ENCODE assay signal across 13 cellular contexts in the genomic region with DNA sequence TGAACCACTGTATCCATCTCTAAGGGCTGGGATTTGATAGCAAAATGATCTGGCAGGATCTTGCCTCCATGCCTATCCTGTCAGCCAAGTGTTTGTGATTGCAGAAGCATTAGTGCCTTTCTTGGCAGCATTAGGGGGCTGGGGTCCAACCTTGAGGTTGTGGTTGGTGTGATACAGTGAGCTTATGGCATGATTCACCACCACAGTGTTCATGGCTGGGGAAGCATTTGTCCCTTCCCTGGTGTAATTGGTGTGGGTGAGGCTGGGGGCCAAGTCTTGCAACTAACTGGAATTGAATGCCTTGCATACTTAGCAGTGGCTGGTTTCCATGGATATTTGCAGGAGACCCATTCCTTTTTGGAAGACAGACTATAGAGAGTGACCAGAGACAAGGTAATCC.
DNase-seq lines count a peak whose midpoint lies in the region; ATAC-seq and TF ChIP-seq lines count a peak whose summit lies in the region.
"Had no signal": no experiment of that assay in that cellular context is flagged by ENCODE, and none has a peak within 500 bp of the region (broad histone marks: within the 10 kb centered on the region; RNA-seq: fewer than 3 reads in every experiment).

No MANE protein-coding gene starts in this region.

- H3K9me3 ChIP-seq in SK-N-SH (no peaks in the 10 kb centered on the region), gastrocnemius medialis (no peaks in the 10 kb centered on the region)

- TF ChIP-seq CTCF in SK-N-SH (IDR thresholded peaks at IDR 0.05): no peak
- TF ChIP-seq CTCF in foreskin keratinocyte (conservative IDR thresholded peaks at IDR 0.05): no peak
- TF ChIP-seq CTCF in gastrocnemius medialis (IDR thresholded peaks at IDR 0.05 in 4 of 5, conservative IDR thresholded peaks at IDR 0.05 in 1 of 5): no peak

- POLR2A ChIA-PET in SK-N-SH (lab: Yijun Ruan, JAX): no interaction called here

- H3K27ac ChIP-seq in SK-N-SH (ENCODE audit: low read depth in 2 of 2, low read length in 1 of 2) (no peak overlapping the region; a peak in 1 of 4 replicates), foreskin keratinocyte (no peak overlapping the region), gastrocnemius medialis (no peak overlapping the region)
- H3K27ac ChIP-seq: epithelial cell of prostate, SK-N-MC had no signal

- TF ChIP-seq POLR2A in gastrocnemius medialis (IDR thresholded peaks at IDR 0.05): no peak

- no peaks in the 10 kb centered on the region for H3K27me3 ChIP-seq in SK-N-SH (ENCODE audit: insufficient read depth)
- H3K27me3 ChIP-seq in foreskin keratinocyte: no peaks in the 10 kb centered on the region
- H3K27me3 ChIP-seq in gastrocnemius medialis: no peaks in the 10 kb centered on the region

- H3F3A ChIP-seq in SK-N-SH (replicated peaks; ENCODE audit: insufficient read depth): no peaks in the 10 kb centered on the region

- no peaks in the 10 kb centered on the region for H3K9me2 ChIP-seq in SK-N-SH

- in situ Hi-C loops in gastrocnemius medialis (cut with MboI; ENCODE audit: low sequenced_read_pairs in 4 of 4): loop anchor here in 1 of 4 donors (25.0 kb wide), 1 partner anchor 281 kb away; a partner anchor contains a TSS

- no peak overlapping the region for H3K9ac ChIP-seq in SK-N-SH

- no peak overlapping the region for H3K4me3 ChIP-seq in SK-N-SH (ENCODE audit: low read depth in 2 of 2, low read length in 1 of 2)
- no peak overlapping the region for H3K4me3 ChIP-seq in gastrocnemius medialis
- H3K4me3 ChIP-seq: K562, SK-N-MC had no signal

- no peaks in the 10 kb centered on the region for H3K79me2 ChIP-seq in SK-N-SH (ENCODE audit: insufficient read depth)

- CTCF ChIA-PET in SK-N-SH (lab: Yijun Ruan, JAX): interaction anchor here (1.5 kb wide), 1 partner anchor 14 kb away, joined by 3 read pairs; no protein-coding TSS in a partner anchor

- ATAC-seq in foreskin keratinocyte (peak; percentile 36), gastrocnemius medialis (no peak), GM21737 (IDR thresholded peaks at IDR 0.05; ENCODE audit: unreplicated experiment) (no peak), HG03520 (IDR thresholded peaks at IDR 0.05; ENCODE audit: unreplicated experiment) (no peak), GM18517 (IDR thresholded peaks at IDR 0.05; ENCODE audit: unreplicated experiment) (no peak)
- ATAC-seq: activated naive CD8-positive, alpha-beta T cell treated with anti-CD3 and anti-CD28 coated beads, Interleukin-2, amount 50 U/mL, for 24 hours; K562 had no signal

- no peak overlapping the region for H2AFZ ChIP-seq in SK-N-SH (ENCODE audit: low read depth)

- no peaks in the 10 kb centered on the region for H4K20me1 ChIP-seq in SK-N-SH (ENCODE audit: insufficient read depth)

- TF ChIP-seq RAD21 in SK-N-SH (IDR thresholded peaks at IDR 0.05; ENCODE audit: low read length): no peak

- DNase-seq in GM04503 (ENCODE audit: low read depth): peak; percentile 97
- DNase-seq in SK-N-SH: no peak
- no peak for DNase-seq in foreskin keratinocyte
- peak; percentile 33 to 40 for DNase-seq in gastrocnemius medialis
- DNase-seq in NCI-H146 (lab: John Stamatoyannopoulos, UW): no peak
- DNase-seq: activated naive CD8-positive, alpha-beta T cell treated with anti-CD3 and anti-CD28 coated beads, Interleukin-2, amount 50 U/mL, for 24 hours; NCI-H2227 treated with DMSO at 0.1 percent for 48 hours had no signal

- intact Hi-C loops in gastrocnemius medialis (cut with DNase I; ENCODE audit: low total_unique reads): loop anchor here (5.0 to 10.0 kb wide), 2 partner anchors 111 to 216 kb away; no protein-coding TSS in a partner anchor

- H3K36me3 ChIP-seq in SK-N-SH (replicated peaks in 1 of 2; ENCODE audit: control insufficient read depth in 1 of 2, insufficient read depth in 2 of 2, low read length in 1 of 2) (no peaks in the 10 kb centered on the region), gastrocnemius medialis (no peaks in the 10 kb centered on the region)

- H3K4me2 ChIP-seq in SK-N-SH: peak overlapping the region; percentile 2; the same call in 1 of the 2 replicates

- peak in 1 of 2 experiments; percentile 88; a peak in 2 of 4 replicates for TF ChIP-seq EP300 in SK-N-SH (IDR thresholded peaks at IDR 0.05; ENCODE audit: borderline replicate concordance in 1 of 2, low read depth in 1 of 2, low read length in 1 of 2)

- peaks cover 0 to 15% of the 10 kb centered on the region in 2 experiments; a peak in 2 of 4 replicates for H3K4me1 ChIP-seq in SK-N-SH (ENCODE audit: control insufficient read depth in 1 of 2, insufficient read depth in 2 of 2, low read depth in 1 of 2, low read length in 1 of 2)
- H3K4me1 ChIP-seq in foreskin keratinocyte: peaks cover 9% of the 10 kb centered on the region
- H3K4me1 ChIP-seq in gastrocnemius medialis: peaks cover 4 to 44% of the 10 kb centered on the region in 2 donors

TF ChIP-seq in SK-N-SH, 30 proteins besides CTCF, POLR2A, EP300 and RAD21 (continues in another document):
- TF ChIP-seq, protein P1, sequence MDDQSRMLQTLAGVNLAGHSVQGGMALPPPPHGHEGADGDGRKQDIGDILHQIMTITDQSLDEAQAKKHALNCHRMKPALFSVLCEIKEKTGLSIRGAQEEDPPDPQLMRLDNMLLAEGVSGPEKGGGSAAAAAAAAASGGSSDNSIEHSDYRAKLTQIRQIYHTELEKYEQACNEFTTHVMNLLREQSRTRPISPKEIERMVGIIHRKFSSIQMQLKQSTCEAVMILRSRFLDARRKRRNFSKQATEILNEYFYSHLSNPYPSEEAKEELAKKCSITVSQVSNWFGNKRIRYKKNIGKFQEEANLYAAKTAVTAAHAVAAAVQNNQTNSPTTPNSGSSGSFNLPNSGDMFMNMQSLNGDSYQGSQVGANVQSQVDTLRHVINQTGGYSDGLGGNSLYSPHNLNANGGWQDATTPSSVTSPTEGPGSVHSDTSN (IDR thresholded peaks at IDR 0.05): peak; percentile 74
- TF ChIP-seq RXRA (IDR thresholded peaks at IDR 0.05; ENCODE audit: borderline replicate concordance, low read depth) (peak; percentile 24; the same call in 1 of the 2 replicates), GATA2 (CRISPR knock-in tag; IDR thresholded peaks at IDR 0.05) (no peak), JUND (IDR thresholded peaks at IDR 0.05) (peak; percentile 85), RFX5 (IDR thresholded peaks at IDR 0.05; ENCODE audit: low read length) (no peak), NRF1 (IDR thresholded peaks at IDR 0.05; ENCODE audit: low read depth, low read length) (no peak), FOSL2 (IDR thresholded peaks at IDR 0.05; ENCODE audit: borderline replicate concordance, low read depth) (peak; percentile 87), MEF2A (IDR thresholded peaks at IDR 0.05; ENCODE audit: borderline replicate concordance, low read depth) (peak; percentile 26; the same call in 1 of the 2 replicates), SIN3A (IDR thresholded peaks at IDR 0.05; ENCODE audit: borderline replicate concordance, low read depth, low read length) (no peak), EZH2phosphoT487 (IDR thresholded peaks at IDR 0.05; ENCODE audit: borderline replicate concordance, low read depth) (no peak), TEAD4 (IDR thresholded peaks at IDR 0.05; ENCODE audit: borderline replicate concordance, insufficient read depth) (peak; percentile 84), FOXM1 (IDR thresholded peaks at IDR 0.05; ENCODE audit: low read depth) (peak; percentile 48; the same call in 1 of the 2 replicates), TAF1 (IDR thresholded peaks at IDR 0.05; ENCODE audit: borderline replicate concordance, low read depth, low read length) (no peak), POLR2AphosphoS5 (IDR thresholded peaks at IDR 0.05; ENCODE audit: low read depth, low read length) (peak; percentile 44; the same call in 1 of the 2 replicates), TCF12 (IDR thresholded peaks at IDR 0.05) (peak; percentile 84), FOXJ3 (CRISPR knock-in tag; IDR thresholded peaks at IDR 0.05) (no peak), NFIC (IDR thresholded peaks at IDR 0.05; ENCODE audit: borderline replicate concordance) (peak; percentile 98)
- TF ChIP-seq, protein P2, sequence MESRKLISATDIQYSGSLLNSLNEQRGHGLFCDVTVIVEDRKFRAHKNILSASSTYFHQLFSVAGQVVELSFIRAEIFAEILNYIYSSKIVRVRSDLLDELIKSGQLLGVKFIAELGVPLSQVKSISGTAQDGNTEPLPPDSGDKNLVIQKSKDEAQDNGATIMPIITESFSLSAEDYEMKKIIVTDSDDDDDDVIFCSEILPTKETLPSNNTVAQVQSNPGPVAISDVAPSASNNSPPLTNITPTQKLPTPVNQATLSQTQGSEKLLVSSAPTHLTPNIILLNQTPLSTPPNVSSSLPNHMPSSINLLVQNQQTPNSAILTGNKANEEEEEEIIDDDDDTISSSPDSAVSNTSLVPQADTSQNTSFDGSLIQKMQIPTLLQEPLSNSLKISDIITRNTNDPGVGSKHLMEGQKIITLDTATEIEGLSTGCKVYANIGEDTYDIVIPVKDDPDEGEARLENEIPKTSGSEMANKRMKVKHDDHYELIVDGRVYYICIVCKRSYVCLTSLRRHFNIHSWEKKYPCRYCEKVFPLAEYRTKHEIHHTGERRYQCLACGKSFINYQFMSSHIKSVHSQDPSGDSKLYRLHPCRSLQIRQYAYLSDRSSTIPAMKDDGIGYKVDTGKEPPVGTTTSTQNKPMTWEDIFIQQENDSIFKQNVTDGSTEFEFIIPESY (IDR thresholded peaks at IDR 0.05; ENCODE audit: borderline replicate concordance, low read depth): no peak
- TF ChIP-seq, protein P3, sequence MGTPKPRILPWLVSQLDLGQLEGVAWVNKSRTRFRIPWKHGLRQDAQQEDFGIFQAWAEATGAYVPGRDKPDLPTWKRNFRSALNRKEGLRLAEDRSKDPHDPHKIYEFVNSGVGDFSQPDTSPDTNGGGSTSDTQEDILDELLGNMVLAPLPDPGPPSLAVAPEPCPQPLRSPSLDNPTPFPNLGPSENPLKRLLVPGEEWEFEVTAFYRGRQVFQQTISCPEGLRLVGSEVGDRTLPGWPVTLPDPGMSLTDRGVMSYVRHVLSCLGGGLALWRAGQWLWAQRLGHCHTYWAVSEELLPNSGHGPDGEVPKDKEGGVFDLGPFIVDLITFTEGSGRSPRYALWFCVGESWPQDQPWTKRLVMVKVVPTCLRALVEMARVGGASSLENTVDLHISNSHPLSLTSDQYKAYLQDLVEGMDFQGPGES (IDR thresholded peaks at IDR 0.05; ENCODE audit: low read depth, low read length): no peak
- TF ChIP-seq, protein P4, sequence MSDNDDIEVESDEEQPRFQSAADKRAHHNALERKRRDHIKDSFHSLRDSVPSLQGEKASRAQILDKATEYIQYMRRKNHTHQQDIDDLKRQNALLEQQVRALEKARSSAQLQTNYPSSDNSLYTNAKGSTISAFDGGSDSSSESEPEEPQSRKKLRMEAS (IDR thresholded peaks at IDR 0.05; ENCODE audit: low read depth): peak; percentile 53

Comparison
In these comparisons a context has a peak if more than half of its experiments do, and no peak if none do; other contexts are left out.
1. DNase-seq: peak in GM04503 (single experiment) and gastrocnemius medialis (2 of 2); none in SK-N-SH (single experiment), foreskin keratinocyte (0 of 2) and NCI-H146 (single experiment).